ENCODE assay signal across 26 cellular contexts in the genomic region with DNA sequence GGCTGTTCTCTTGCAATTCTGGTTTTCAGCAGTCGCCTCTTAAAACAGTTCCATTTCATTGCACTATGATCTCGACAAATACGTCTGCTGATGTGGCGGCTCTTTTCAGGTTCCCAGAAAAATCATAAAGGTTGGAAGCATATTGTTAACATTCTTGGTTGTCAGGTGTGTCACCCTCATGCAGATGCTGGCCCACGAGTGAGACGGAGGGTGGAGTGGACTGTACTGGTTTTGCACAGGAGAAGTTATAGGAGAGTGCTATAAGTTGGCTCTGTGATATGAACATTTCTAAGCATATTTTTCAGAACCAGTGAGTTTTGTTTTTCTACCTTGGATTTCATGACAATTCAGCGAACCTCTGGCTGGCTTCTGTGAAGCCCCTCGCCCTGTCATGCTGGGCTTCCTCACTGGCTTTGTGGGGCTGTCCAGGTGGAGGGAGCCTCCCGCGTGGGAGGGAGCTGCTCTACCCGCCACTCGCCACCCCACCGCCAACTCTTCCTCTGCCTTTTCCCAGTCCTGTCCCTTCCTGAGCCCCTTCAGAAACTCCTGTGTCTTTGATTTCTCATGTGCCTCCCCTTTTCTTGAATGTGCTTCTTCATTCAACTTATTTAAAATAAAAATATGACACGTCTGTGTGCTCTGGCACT. TPM values are rescaled to one million over a fixed set of nuclear protein-coding genes. Genes with fewer than 3 reads are reported as not detected.
DNase-seq lines count a peak whose midpoint lies in the region; ATAC-seq and TF ChIP-seq lines count a peak whose summit lies in the region.
"Had no signal": no experiment of that assay in that cellular context is flagged by ENCODE, and none has a peak within 500 bp of the region (broad histone marks: within the 10 kb centered on the region; RNA-seq: fewer than 3 reads in every experiment).

No MANE protein-coding gene starts in this region.

- TF ChIP-seq POLR2A in esophagus muscularis mucosa (IDR thresholded peaks at IDR 0.05; ENCODE audit: low read depth): no peak

- no peak for TF ChIP-seq CTCF in CD4-positive, alpha-beta T cell (IDR thresholded peaks at IDR 0.05)
- TF ChIP-seq CTCF in activated CD8-positive, alpha-beta T cell treated with anti-CD3 and anti-CD28 coated beads for 36 hours (IDR thresholded peaks at IDR 0.05): no peak
- no peak for TF ChIP-seq CTCF in esophagus muscularis mucosa (IDR thresholded peaks at IDR 0.05)

- H3K27me3 Mint-ChIP-seq in T-helper 1 cell treated with Interleukin-12 subunit alpha and Interleukin-12 subunit beta and Interleukin-4 antibody, amounts not matched to agents 30 μg/mL and 1 μg/mL, for 36 hours (ENCODE audit: low read depth): no peaks in the 10 kb centered on the region
- H3K27me3 Mint-ChIP-seq in CD4-positive, alpha-beta T cell: no peaks in the 10 kb centered on the region
- H3K27me3 Mint-ChIP-seq in activated CD8-positive, alpha-beta T cell treated with anti-CD3 and anti-CD28 coated beads for 36 hours: no peaks in the 10 kb centered on the region
- H3K27me3 Mint-ChIP-seq in effector memory CD8-positive, alpha-beta T cell: peaks cover 0 to 27% of the 10 kb centered on the region in 2 donors
- H3K27me3 Mint-ChIP-seq: T-cell had no signal

- DNase-seq in T-helper 1 cell (no peak), esophagus muscularis mucosa (ENCODE audit: extremely low spot score) (no peak), anterior cingulate cortex (lab: John Stamatoyannopoulos, UW) (no peak), COR-L47 (lab: John Stamatoyannopoulos, UW) (no peak)
- no peak for DNase-seq in CD4-positive, alpha-beta T cell
- no peak for DNase-seq in activated CD8-positive, alpha-beta T cell treated with anti-CD3 and anti-CD28 coated beads for 36 hours
- no peak for DNase-seq in effector memory CD8-positive, alpha-beta T cell
- DNase-seq: adrenal gland, dorsolateral prefrontal cortex, foreskin melanocyte, GF-D8, hippocampal formation, IMR-90, MG63, NCI-H774, posterior cingulate gyrus, SIG-M5, sigmoid colon, stomach, T-cell had no signal

- H3K4me3 ChIP-seq in esophagus muscularis mucosa: no peak overlapping the region
- H3K4me3 ChIP-seq: adrenal gland, dorsolateral prefrontal cortex, MG63, sigmoid colon, stomach had no signal

- H3K36me3 Mint-ChIP-seq in T-helper 1 cell treated with Interleukin-12 subunit alpha and Interleukin-12 subunit beta and Interleukin-4 antibody, amounts not matched to agents 30 μg/mL and 1 μg/mL, for 36 hours (ENCODE audit: low read depth): peaks cover 87% of the 10 kb centered on the region
- peaks cover 43% of the 10 kb centered on the region for H3K36me3 Mint-ChIP-seq in CD4-positive, alpha-beta T cell (ENCODE audit: low read depth)
- H3K36me3 Mint-ChIP-seq in activated CD8-positive, alpha-beta T cell treated with anti-CD3 and anti-CD28 coated beads for 36 hours (ENCODE audit: low read depth): peaks cover 94% of the 10 kb centered on the region
- H3K36me3 Mint-ChIP-seq in effector memory CD8-positive, alpha-beta T cell (ENCODE audit: insufficient read depth): peaks cover 48% of the 10 kb centered on the region
- H3K36me3 Mint-ChIP-seq: type B pancreatic cell had no signal

- no peaks in the 10 kb centered on the region for H3K9me3 ChIP-seq in CD4-positive, alpha-beta T cell (ENCODE audit: control insufficient read depth, low read length)
- no peaks in the 10 kb centered on the region for H3K9me3 ChIP-seq in esophagus muscularis mucosa
- H3K9me3 ChIP-seq: adrenal gland, MG63, sigmoid colon, stomach had no signal

- CTCF ChIA-PET in CD4-positive, alpha-beta T cell (lab: Charles Lee): no interaction called here
- CTCF ChIA-PET in activated CD8-positive, alpha-beta T cell treated with anti-CD3 and anti-CD28 coated beads for 36 hours (lab: Charles Lee): interaction anchor here (1.7 to 2.8 kb wide), 3 partner anchors 11 to 83 kb away, joined by 4 to 7 read pairs (median 7); a partner anchor contains a TSS

- no peak for ATAC-seq in CD4-positive, alpha-beta T cell (ENCODE audit: poor library complexity)
- no peak for ATAC-seq in activated CD8-positive, alpha-beta T cell treated with anti-CD3 and anti-CD28 coated beads for 36 hours
- no peak for ATAC-seq in effector memory CD8-positive, alpha-beta T cell (replicated peaks)
- ATAC-seq: T-cell had no signal

- intact Hi-C loops in CD4-positive, alpha-beta T cell (cut with DNase I, micrococcal nuclease): loop anchor here (5.0 to 10.0 kb wide), 2 partner anchors 45 to 303 kb away; no protein-coding TSS in a partner anchor
- intact Hi-C loops in activated CD8-positive, alpha-beta T cell treated with anti-CD3 and anti-CD28 coated beads for 36 hours (cut with micrococcal nuclease): loop anchor here (5.0 kb wide), 3 partner anchors 45 to 105 kb away; no protein-coding TSS in a partner anchor
- intact Hi-C loops in esophagus muscularis mucosa (cut with DNase I): no loop called here

- H3K9me3 Mint-ChIP-seq in T-helper 1 cell treated with Interleukin-12 subunit alpha and Interleukin-12 subunit beta and Interleukin-4 antibody, amounts not matched to agents 30 μg/mL and 1 μg/mL, for 36 hours: no peaks in the 10 kb centered on the region
- no peaks in the 10 kb centered on the region for H3K9me3 Mint-ChIP-seq in CD4-positive, alpha-beta T cell
- no peaks in the 10 kb centered on the region for H3K9me3 Mint-ChIP-seq in activated CD8-positive, alpha-beta T cell treated with anti-CD3 and anti-CD28 coated beads for 36 hours
- H3K9me3 Mint-ChIP-seq in effector memory CD8-positive, alpha-beta T cell: no peaks in the 10 kb centered on the region
- H3K9me3 Mint-ChIP-seq: T-cell, type B pancreatic cell had no signal

- H3K27ac Mint-ChIP-seq in T-helper 1 cell treated with Interleukin-12 subunit alpha and Interleukin-12 subunit beta and Interleukin-4 antibody, amounts not matched to agents 30 μg/mL and 1 μg/mL, for 36 hours: peak overlapping the region; percentile 83
- H3K27ac Mint-ChIP-seq in CD4-positive, alpha-beta T cell: peak overlapping the region; percentile 56
- peak overlapping the region; percentile 90 for H3K27ac Mint-ChIP-seq in activated CD8-positive, alpha-beta T cell treated with anti-CD3 and anti-CD28 coated beads for 36 hours
- H3K27ac Mint-ChIP-seq in effector memory CD8-positive, alpha-beta T cell: peak overlapping the region; percentile 69 to 80
- H3K27ac Mint-ChIP-seq: type B pancreatic cell had no signal

- peak overlapping the region; percentile 76 for H3K4me3 Mint-ChIP-seq in T-helper 1 cell treated with Interleukin-12 subunit alpha and Interleukin-12 subunit beta and Interleukin-4 antibody, amounts not matched to agents 30 μg/mL and 1 μg/mL, for 36 hours
- peak overlapping the region; percentile 4 for H3K4me3 Mint-ChIP-seq in CD4-positive, alpha-beta T cell
- peak overlapping the region; percentile 70 for H3K4me3 Mint-ChIP-seq in activated CD8-positive, alpha-beta T cell treated with anti-CD3 and anti-CD28 coated beads for 36 hours
- no peak overlapping the region for H3K4me3 Mint-ChIP-seq in effector memory CD8-positive, alpha-beta T cell
- H3K4me3 Mint-ChIP-seq: type B pancreatic cell had no signal

- POLR2A ChIA-PET in CD4-positive, alpha-beta T cell (lab: Charles Lee): interaction anchor here (1.5 to 4.8 kb wide), 2 partner anchors 10 to 290 kb away, joined by 3 to 74 read pairs; a partner anchor contains a TSS
- POLR2A ChIA-PET in activated CD8-positive, alpha-beta T cell treated with anti-CD3 and anti-CD28 coated beads for 36 hours (lab: Charles Lee): interaction anchor here (0.8 to 34.4 kb wide), 19 partner anchors 1 to 213 kb away, joined by 3 to 888 read pairs (median 5); a partner anchor contains a TSS

- TF ChIP-seq EP300 in esophagus muscularis mucosa (IDR thresholded peaks at IDR 0.05): no peak

- no peaks in the 10 kb centered on the region for H3K36me3 ChIP-seq in esophagus muscularis mucosa
- H3K36me3 ChIP-seq: adrenal gland, MG63, sigmoid colon, stomach had no signal

- H3K27ac ChIP-seq in CD4-positive, alpha-beta T cell (ENCODE audit: low read depth, low read length): no peak overlapping the region
- H3K27ac ChIP-seq in esophagus muscularis mucosa (replicated peaks in 1 of 4): no peak overlapping the region
- H3K27ac ChIP-seq: 22Rv1, adrenal gland, dorsolateral prefrontal cortex, sigmoid colon, stomach, VCaP had no signal

- peaks cover 84% of the 10 kb centered on the region for H3K4me1 Mint-ChIP-seq in T-helper 1 cell treated with Interleukin-12 subunit alpha and Interleukin-12 subunit beta and Interleukin-4 antibody, amounts not matched to agents 30 μg/mL and 1 μg/mL, for 36 hours (ENCODE audit: low read depth)
- peaks cover 58% of the 10 kb centered on the region for H3K4me1 Mint-ChIP-seq in CD4-positive, alpha-beta T cell (ENCODE audit: low read depth)
- peaks cover 89% of the 10 kb centered on the region for H3K4me1 Mint-ChIP-seq in activated CD8-positive, alpha-beta T cell treated with anti-CD3 and anti-CD28 coated beads for 36 hours (ENCODE audit: low read depth)
- H3K4me1 Mint-ChIP-seq in effector memory CD8-positive, alpha-beta T cell (ENCODE audit: low read depth in 2 of 2): peaks cover 8 to 27% of the 10 kb centered on the region in 2 donors

- H3K4me1 ChIP-seq in esophagus muscularis mucosa: no peaks in the 10 kb centered on the region
- H3K4me1 ChIP-seq: adrenal gland, sigmoid colon, stomach had no signal

- WGBS in esophagus muscularis mucosa: 88% methylated on average over 14 of the region's 14 CpGs

- no peaks in the 10 kb centered on the region for H3K27me3 ChIP-seq in CD4-positive, alpha-beta T cell (ENCODE audit: control insufficient read depth, insufficient read depth, low read length)
- H3K27me3 ChIP-seq in esophagus muscularis mucosa: peaks cover 0 to 43% (median 0%) of the 10 kb centered on the region in 4 donors
- H3K27me3 ChIP-seq: adrenal gland had no signal

RNA-seq across cellular contexts. Expression of a gene that starts 10.6 kb away (rescaled TPM):
- 10 to 100 TPM; 16.9 to 20.8 TPM for total RNA-seq in CD4-positive, alpha-beta T cell
- 100 to 1,000 TPM; 409 to 439 TPM for total RNA-seq in activated CD8-positive, alpha-beta T cell treated with anti-CD3 and anti-CD28 coated beads for 36 hours
- total RNA-seq in esophagus muscularis mucosa: 1 to 10 TPM in 3 of 4 donors, under 1 TPM in 1; 0.29 to 9.5 (median 3.3) TPM
- total RNA-seq: IMR-90, lung microvascular endothelial cell, myocyte had no signal

Comparison
In these comparisons a context has a peak if more than half of its experiments do, and no peak if none do; other contexts are left out.
1. H3K4me3 Mint-ChIP-seq: peak in T-helper 1 cell treated with Interleukin-12 subunit alpha and Interleukin-12 subunit beta and Interleukin-4 antibody, amounts not matched to agents 30 μg/mL and 1 μg/mL, for 36 hours (single experiment), CD4-positive, alpha-beta T cell (single experiment) and activated CD8-positive, alpha-beta T cell treated with anti-CD3 and anti-CD28 coated beads for 36 hours (single experiment); none in effector memory CD8-positive, alpha-beta T cell (0 of 2).
2. RNA of a gene that starts 10.6 kb away (total RNA-seq): 409 to 439 TPM in activated CD8-positive, alpha-beta T cell treated with anti-CD3 and anti-CD28 coated beads for 36 hours; 16.9 to 20.8 TPM in CD4-positive, alpha-beta T cell and 0.29 to 9.5 TPM in esophagus muscularis mucosa; every median in the first group is over 10 times any median in the second.
3. Peak in every context shown above with its lines, with median percentiles within 50 percentile points of each other: H3K27ac Mint-ChIP-seq.